Comparison of ENCODE assay signal across 1 cellular context in the genomic region with DNA sequence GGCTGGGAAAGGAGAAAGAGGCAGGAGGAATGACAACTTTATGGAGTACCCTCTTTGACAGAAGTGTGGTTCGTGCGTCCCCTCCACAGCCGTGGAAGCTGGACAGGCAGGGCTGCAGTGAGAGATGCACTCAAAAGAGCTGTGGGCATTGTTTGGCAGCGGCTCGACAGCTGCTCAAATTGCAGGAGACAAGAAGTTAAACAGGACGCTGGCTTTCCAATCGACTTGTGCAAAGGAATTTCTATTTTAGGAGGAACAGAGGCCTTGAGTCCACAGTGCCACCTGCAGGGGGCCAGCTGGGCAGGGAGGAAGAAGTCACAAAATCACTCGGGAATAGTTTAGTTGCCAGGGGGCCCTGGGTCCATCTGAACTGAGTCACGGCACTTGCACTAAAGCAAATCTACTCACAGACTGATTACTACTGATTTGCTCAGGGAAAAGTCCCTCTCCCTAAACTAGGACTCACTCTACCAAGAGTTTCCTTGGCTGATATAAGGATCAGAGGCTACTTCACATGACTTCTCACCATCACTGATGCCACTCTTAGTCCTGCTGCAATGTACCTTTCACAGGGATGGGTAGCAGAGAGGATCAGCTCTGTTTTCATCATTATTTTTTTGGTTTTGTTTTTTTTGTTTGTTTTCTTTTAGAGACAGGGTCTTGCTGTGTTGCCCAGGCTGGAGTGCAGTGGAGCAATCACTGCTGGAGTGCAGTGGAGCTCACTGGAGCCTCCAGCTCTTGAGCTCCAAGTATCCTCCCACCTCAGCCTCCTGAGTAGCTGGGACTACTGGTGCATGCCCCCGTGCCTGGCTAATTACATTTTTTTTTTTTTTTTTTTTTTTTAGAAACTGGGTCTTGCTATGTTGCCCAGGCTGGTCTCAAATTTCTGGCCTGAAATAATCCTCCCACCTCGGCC.
TF ChIP-seq lines count a peak whose summit lies in the region.

No MANE protein-coding gene starts in this region.

TF ChIP-seq in SK-N-SH, 30 proteins besides CTCF, POLR2A, EP300 and RAD21 (continued from another document):
- TF ChIP-seq, protein P1, sequence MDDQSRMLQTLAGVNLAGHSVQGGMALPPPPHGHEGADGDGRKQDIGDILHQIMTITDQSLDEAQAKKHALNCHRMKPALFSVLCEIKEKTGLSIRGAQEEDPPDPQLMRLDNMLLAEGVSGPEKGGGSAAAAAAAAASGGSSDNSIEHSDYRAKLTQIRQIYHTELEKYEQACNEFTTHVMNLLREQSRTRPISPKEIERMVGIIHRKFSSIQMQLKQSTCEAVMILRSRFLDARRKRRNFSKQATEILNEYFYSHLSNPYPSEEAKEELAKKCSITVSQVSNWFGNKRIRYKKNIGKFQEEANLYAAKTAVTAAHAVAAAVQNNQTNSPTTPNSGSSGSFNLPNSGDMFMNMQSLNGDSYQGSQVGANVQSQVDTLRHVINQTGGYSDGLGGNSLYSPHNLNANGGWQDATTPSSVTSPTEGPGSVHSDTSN (IDR thresholded peaks at IDR 0.05): peak; percentile 95
- peak; percentile 47 for TF ChIP-seq JUND (IDR thresholded peaks at IDR 0.05)
